ENCODE assay signal across 18 cellular contexts in the genomic region with DNA sequence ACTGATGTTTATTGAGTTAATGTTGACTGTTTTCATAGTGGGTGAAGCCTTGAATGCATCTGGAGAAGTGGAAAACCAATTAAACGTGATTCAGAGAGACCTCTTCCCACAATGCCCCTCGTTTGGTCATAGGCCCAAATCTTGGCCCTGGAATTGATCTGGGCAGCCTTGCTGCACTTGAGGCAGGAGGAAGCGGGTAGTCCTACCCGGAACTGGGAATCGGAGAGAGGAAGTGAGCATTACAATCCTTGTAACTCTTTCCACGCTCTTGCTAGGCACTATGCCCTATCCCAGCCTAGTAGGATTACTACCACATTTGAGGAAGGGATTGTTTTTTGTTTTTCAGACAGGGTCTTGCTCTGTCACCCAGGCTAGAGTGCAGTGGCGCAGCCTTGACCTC. TPM values are rescaled to one million over a fixed set of nuclear protein-coding genes. Genes with fewer than 3 reads are reported as not detected.
"Had no signal": no experiment of that assay in that cellular context is flagged by ENCODE, and none has a peak within 500 bp of the region (broad histone marks: within the 10 kb centered on the region; RNA-seq: fewer than 3 reads in every experiment).

No MANE protein-coding gene starts in this region.

- H3K4me3 Mint-ChIP-seq: activated CD8-positive, alpha-beta memory T cell treated with anti-CD3 and anti-CD28 coated beads, Interleukin-2, amount 10 ng/mL, durations not matched to agents 7 days and 5 days; activated T-cell treated with anti-CD3 and anti-CD28 coated beads, Interleukin-2, amount 50 U/mL, for 24 hours; central memory CD8-positive, alpha-beta T cell; effector memory CD8-positive, alpha-beta T cell; memory B cell; T-helper 2 cell treated with Interferon-gamma antibody and Interleukin-4, amounts not matched to agents 5 μg/mL and 100 μg/mL, for 36 hours had no signal

- H3K9me3 Mint-ChIP-seq: activated naive CD4-positive, alpha-beta T cell treated with anti-CD3 and anti-CD28 coated beads, Interleukin-2, amount 50 U/mL, for 72 hours; activated T-cell treated with anti-CD3 and anti-CD28 coated beads, Interleukin-2, amount 50 U/mL, for 24 hours; central memory CD8-positive, alpha-beta T cell; effector memory CD8-positive, alpha-beta T cell; memory B cell; T-helper 2 cell treated with Interferon-gamma antibody and Interleukin-4, amounts not matched to agents 5 μg/mL and 100 μg/mL, for 36 hours had no signal

- H3K27me3 ChIP-seq: body of pancreas, thyroid gland had no signal

- DNase-seq: activated CD4-positive, alpha-beta T cell treated with anti-CD3 and anti-CD28 coated beads, Interleukin-2, amount 50 U/mL, for 48 hours; activated CD8-positive, alpha-beta memory T cell treated with anti-CD3 and anti-CD28 coated beads, Interleukin-2, amount 10 ng/mL, durations not matched to agents 7 days and 5 days; activated effector memory CD4-positive, alpha-beta T cell treated with Interleukin-2 at 50 U/mL for 16 hours; activated T-cell treated with anti-CD3 and anti-CD28 coated beads, Interleukin-2, amount 50 U/mL, for 24 hours; amniotic stem cell; body of pancreas; effector memory CD8-positive, alpha-beta T cell; erythroblast; left cardiac atrium; thyroid gland had no signal

- H3K27ac ChIP-seq: body of pancreas, thyroid gland had no signal

- ATAC-seq: activated CD4-positive, CD25-positive, alpha-beta regulatory T cell treated with anti-CD3 and anti-CD28 coated beads, Interleukin-2, amount 50 U/mL, for 24 hours; activated CD8-positive, alpha-beta memory T cell treated with anti-CD3 and anti-CD28 coated beads, Interleukin-2, amount 10 ng/mL, durations not matched to agents 7 days and 5 days; activated naive CD4-positive, alpha-beta T cell treated with anti-CD3 and anti-CD28 coated beads, Interleukin-2, amount 50 U/mL, for 72 hours; body of pancreas; effector memory CD8-positive, alpha-beta T cell; left cardiac atrium had no signal

- H3K9me3 ChIP-seq: body of pancreas, thyroid gland had no signal

- H3K4me3 ChIP-seq: body of pancreas, thyroid gland had no signal

- H3K27ac Mint-ChIP-seq: activated CD8-positive, alpha-beta memory T cell treated with anti-CD3 and anti-CD28 coated beads, Interleukin-2, amount 10 ng/mL, durations not matched to agents 7 days and 5 days; activated T-cell treated with anti-CD3 and anti-CD28 coated beads, Interleukin-2, amount 50 U/mL, for 24 hours; effector memory CD8-positive, alpha-beta T cell; memory B cell; T-helper 2 cell treated with Interferon-gamma antibody and Interleukin-4, amounts not matched to agents 5 μg/mL and 100 μg/mL, for 36 hours had no signal

- H3K27me3 Mint-ChIP-seq: activated CD8-positive, alpha-beta memory T cell treated with anti-CD3 and anti-CD28 coated beads, Interleukin-2, amount 10 ng/mL, durations not matched to agents 7 days and 5 days; activated T-cell treated with anti-CD3 and anti-CD28 coated beads, Interleukin-2, amount 50 U/mL, for 24 hours; central memory CD8-positive, alpha-beta T cell; effector memory CD8-positive, alpha-beta T cell; memory B cell had no signal

RNA-seq across cellular contexts. Expression of a gene that starts 3.6 kb away (rescaled TPM):
- polyA plus RNA-seq: neural cell had no signal

RNA-seq across cellular contexts. Expression of a gene that starts 19.2 kb away (rescaled TPM):
- total RNA-seq: activated CD8-positive, alpha-beta memory T cell treated with anti-CD3 and anti-CD28 coated beads, Interleukin-2, amount 10 ng/mL, durations not matched to agents 7 days and 5 days; activated naive CD4-positive, alpha-beta T cell treated with anti-CD3 and anti-CD28 coated beads, Interleukin-2, amount 50 U/mL, for 72 hours; osteocyte; skeletal muscle tissue had no signal
- polyA plus RNA-seq: neural cell had no signal
